20 cellular contexts compared by ENCODE assay signal in genomic region chr18:13288509-13289138, GRCh38.
DNase-seq lines count a peak whose midpoint lies in the region; ATAC-seq, FAIRE-seq and TF ChIP-seq lines count a peak whose summit lies in the region.
"Had no signal": no experiment of that assay in that cellular context is flagged by ENCODE, and none has a peak within 500 bp of the region (broad histone marks: within the 10 kb centered on the region; RNA-seq: fewer than 3 reads in every experiment).

No MANE protein-coding gene starts in this region.

- peaks cover 61% of the 10 kb centered on the region for H3K4me1 Mint-ChIP-seq in astrocyte (ENCODE audit: low read depth, unreplicated experiment)
- H3K4me1 Mint-ChIP-seq: activated B cell treated with CpG ODN at 0.5 μM for 24 hours had no signal

- peaks cover 2% of the 10 kb centered on the region for H3K9me3 Mint-ChIP-seq in astrocyte (ENCODE audit: unreplicated experiment)
- H3K9me3 Mint-ChIP-seq: activated B cell treated with CpG ODN at 0.5 μM for 24 hours, T-cell had no signal

- H3K4me3 ChIP-seq in astrocyte (ENCODE audit: insufficient read depth, low read depth, low read length) (no peak overlapping the region), stomach smooth muscle (ENCODE audit: low read length in 2 of 2) (no peak overlapping the region)
- H3K4me3 ChIP-seq: breast epithelium, GM23248, hepatocyte, suprapubic skin had no signal

- no peak for FAIRE-seq in astrocyte (lab: Jason Lieb, UNC)
- FAIRE-seq: D721Med, GM18507, small intestine had no signal

- no peak overlapping the region for H2AFZ ChIP-seq in astrocyte (ENCODE audit: low read depth, low read length)
- H2AFZ ChIP-seq: GM23248, hepatocyte, parathyroid adenoma had no signal

- no peak for TF ChIP-seq CTCF in astrocyte (IDR thresholded peaks at IDR 0.05; ENCODE audit: insufficient read depth, low read depth, low read length)

- H3K27ac ChIP-seq in astrocyte (ENCODE audit: low read depth, low read length) (no peak overlapping the region), stomach smooth muscle (ENCODE audit: low read length) (peak overlapping the region; percentile 2)
- H3K27ac ChIP-seq: GM23248, parathyroid adenoma, suprapubic skin had no signal

- peak; percentile 38 for DNase-seq in activated naive CD4-positive, alpha-beta T cell treated with Interleukin-2 at 50 U/mL for 16 hours
- DNase-seq in activated naive CD4-positive, alpha-beta T cell (lab: John Stamatoyannopoulos, UW), result no peak
- DNase-seq in astrocyte (ENCODE audit: low read depth) (no peak), inferior parietal cortex (ENCODE audit: extremely low spot score) (no peak), NCI-H2081 treated with DMSO at 0.1 percent for 48 hours (lab: John Stamatoyannopoulos, UW) (no peak), DMS153 treated with DMSO at 0.1 percent for 48 hours (lab: John Stamatoyannopoulos, UW; ENCODE audit: unreplicated experiment) (no peak)
- DNase-seq: activated B cell treated with CpG ODN at 0.5 μM for 24 hours; activated naive CD4-positive, alpha-beta T cell treated with anti-CD3 and anti-CD28 coated beads, Interleukin-2, amount 50 U/mL, for 16 hours; NCI-H1092 treated with DMSO at 0.1 percent for 48 hours; small intestine; T-cell had no signal

- no peak overlapping the region for H3K4me2 ChIP-seq in astrocyte (ENCODE audit: low read length)
- H3K4me2 ChIP-seq: hepatocyte had no signal

- H3K79me2 ChIP-seq in astrocyte (ENCODE audit: insufficient read depth, low read length), result no peaks in the 10 kb centered on the region
- H3K79me2 ChIP-seq: hepatocyte had no signal

- no peaks in the 10 kb centered on the region for H3K27me3 ChIP-seq in astrocyte (ENCODE audit: insufficient read depth, low read length)
- no peaks in the 10 kb centered on the region for H3K27me3 ChIP-seq in stomach smooth muscle (ENCODE audit: control insufficient read depth in 1 of 2, insufficient read depth in 2 of 2, low read length in 2 of 2)
- H3K27me3 ChIP-seq: breast epithelium, hepatocyte, suprapubic skin had no signal

- ATAC-seq in HG03439 (IDR thresholded peaks at IDR 0.05; ENCODE audit: unreplicated experiment), result peak; percentile 64
- ATAC-seq: T-cell had no signal

- H3K4me1 ChIP-seq in astrocyte (ENCODE audit: insufficient read depth, low read length) (peaks cover 4% of the 10 kb centered on the region), stomach smooth muscle (ENCODE audit: control insufficient read depth, insufficient read depth, low read length) (peaks cover 43% of the 10 kb centered on the region)
- H3K4me1 ChIP-seq: breast epithelium, parathyroid adenoma had no signal

- no peak overlapping the region for H3K4me3 Mint-ChIP-seq in astrocyte (ENCODE audit: unreplicated experiment)
- H3K4me3 Mint-ChIP-seq: activated B cell treated with CpG ODN at 0.5 μM for 24 hours, T-cell had no signal

- H3K27ac Mint-ChIP-seq in astrocyte (ENCODE audit: unreplicated experiment), result peak overlapping the region; percentile 47
- H3K27ac Mint-ChIP-seq: activated B cell treated with CpG ODN at 0.5 μM for 24 hours had no signal

- H3K36me3 ChIP-seq in astrocyte (ENCODE audit: insufficient read depth, low read length) (no peaks in the 10 kb centered on the region), stomach smooth muscle (ENCODE audit: control insufficient read depth in 2 of 2, insufficient read depth in 2 of 2, low read length in 2 of 2) (no peaks in the 10 kb centered on the region)
- H3K36me3 ChIP-seq: breast epithelium, suprapubic skin had no signal

- H3K27me3 Mint-ChIP-seq in astrocyte (ENCODE audit: low read depth, unreplicated experiment), result no peaks in the 10 kb centered on the region
- H3K27me3 Mint-ChIP-seq: T-cell had no signal

- H3K9ac ChIP-seq in astrocyte (ENCODE audit: low read length) (no peak overlapping the region), stomach smooth muscle (ENCODE audit: low read length in 2 of 2) (no peak overlapping the region)
- H3K9ac ChIP-seq: GM23248, parathyroid adenoma had no signal

- H4K20me1 ChIP-seq in astrocyte (ENCODE audit: insufficient read depth, low read length), result no peaks in the 10 kb centered on the region

- H3K9me3 ChIP-seq in astrocyte (ENCODE audit: insufficient read depth, low read depth, low read length) (no peaks in the 10 kb centered on the region), stomach smooth muscle (ENCODE audit: control insufficient read depth in 2 of 2, low read length in 2 of 2) (no peaks in the 10 kb centered on the region)
- H3K9me3 ChIP-seq: breast epithelium, suprapubic skin had no signal

- H3K36me3 Mint-ChIP-seq in astrocyte (ENCODE audit: low read depth, unreplicated experiment), result peaks cover 16% of the 10 kb centered on the region
- H3K36me3 Mint-ChIP-seq: T-cell had no signal
